In the genomic region with DNA sequence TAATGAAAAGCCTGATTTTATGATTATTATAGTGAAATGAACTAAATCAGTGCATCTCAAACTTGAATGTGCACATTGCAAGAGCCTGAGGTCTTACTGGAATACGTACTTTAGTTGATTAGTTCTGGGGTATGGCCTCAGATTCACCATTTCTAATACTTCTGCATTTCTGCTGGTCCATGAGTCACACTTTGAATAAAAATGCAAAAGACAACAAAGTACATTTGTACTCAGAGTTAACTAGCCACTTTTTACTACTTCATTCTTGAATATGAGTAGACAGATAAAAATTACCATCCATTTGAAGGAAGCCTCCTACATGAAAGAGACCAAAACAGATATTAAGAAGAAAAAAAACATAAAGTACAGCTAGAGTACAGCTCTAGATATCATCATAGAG, we compare ENCODE assay signal across 14 cellular contexts. TPM values are rescaled to one million over a fixed set of nuclear protein-coding genes. Genes with fewer than 3 reads are reported as not detected.
"Had no signal": no experiment of that assay in that cellular context is flagged by ENCODE, and none has a peak within 500 bp of the region (broad histone marks: within the 10 kb centered on the region; RNA-seq: fewer than 3 reads in every experiment).

No MANE protein-coding gene starts in this region.

- ATAC-seq: pancreas had no signal

- H3K36me3 ChIP-seq: colonic mucosa, pancreas, thyroid gland, uterus had no signal

- H3K9me3 Mint-ChIP-seq: activated B cell treated with CpG ODN at 0.5 μM for 24 hours; activated naive CD4-positive, alpha-beta T cell treated with anti-CD3 and anti-CD28 coated beads, Interleukin-2, amount 50 U/mL, for 24 hours; neural crest cell; T-helper 1 cell treated with Interleukin-12 subunit alpha and Interleukin-12 subunit beta and Interleukin-4 antibody, amounts not matched to agents 30 μg/mL and 1 μg/mL, for 36 hours had no signal

- H3K9me3 ChIP-seq: colonic mucosa, pancreas, thyroid gland, uterus had no signal

- DNase-seq: activated B cell treated with CpG ODN at 0.5 μM for 24 hours; activated CD4-positive, alpha-beta T cell treated with anti-CD3 and anti-CD28 coated beads, Interleukin-2, amount 50 U/mL, for 1 hour; activated T-cell treated with anti-CD3 and anti-CD28 coated beads, Interleukin-2, amount 50 U/mL, for 1 hour; colonic mucosa; effector CD4-positive, alpha-beta T cell; hippocampal formation; kidney glomerular epithelial cell; pancreas; thyroid gland; uterus had no signal

- H3K27me3 Mint-ChIP-seq: activated B cell treated with CpG ODN at 0.5 μM for 24 hours; activated naive CD4-positive, alpha-beta T cell treated with anti-CD3 and anti-CD28 coated beads, Interleukin-2, amount 50 U/mL, for 24 hours had no signal

- H3K36me3 Mint-ChIP-seq: activated naive CD4-positive, alpha-beta T cell treated with anti-CD3 and anti-CD28 coated beads, Interleukin-2, amount 50 U/mL, for 24 hours had no signal

- H3K4me1 Mint-ChIP-seq: activated B cell treated with CpG ODN at 0.5 μM for 24 hours; activated naive CD4-positive, alpha-beta T cell treated with anti-CD3 and anti-CD28 coated beads, Interleukin-2, amount 50 U/mL, for 24 hours; neural crest cell had no signal

- H3K4me3 Mint-ChIP-seq: activated B cell treated with CpG ODN at 0.5 μM for 24 hours; activated naive CD4-positive, alpha-beta T cell treated with anti-CD3 and anti-CD28 coated beads, Interleukin-2, amount 50 U/mL, for 24 hours; neural crest cell; T-helper 1 cell treated with Interleukin-12 subunit alpha and Interleukin-12 subunit beta and Interleukin-4 antibody, amounts not matched to agents 30 μg/mL and 1 μg/mL, for 36 hours had no signal

- H3K27ac Mint-ChIP-seq: activated B cell treated with CpG ODN at 0.5 μM for 24 hours; activated naive CD4-positive, alpha-beta T cell treated with anti-CD3 and anti-CD28 coated beads, Interleukin-2, amount 50 U/mL, for 24 hours; T-helper 1 cell treated with Interleukin-12 subunit alpha and Interleukin-12 subunit beta and Interleukin-4 antibody, amounts not matched to agents 30 μg/mL and 1 μg/mL, for 36 hours had no signal

- FAIRE-seq: pancreas had no signal

- H3K27me3 ChIP-seq: colonic mucosa, pancreas, thyroid gland, uterus had no signal

- H3K4me1 ChIP-seq: colonic mucosa, pancreas, thyroid gland, uterus had no signal

- H3K4me3 ChIP-seq: colonic mucosa, pancreas, skin epidermis, thyroid gland, uterus had no signal

- H3K27ac ChIP-seq: colonic mucosa, pancreas, skin epidermis, thyroid gland, uterus had no signal

RNA-seq across cellular contexts. Expression of gene PRR16, which starts 27.1 kb away (rescaled TPM):
- total RNA-seq: neural crest cell had no signal
